ENCODE assay signal across 1 cellular context in the genomic region with DNA sequence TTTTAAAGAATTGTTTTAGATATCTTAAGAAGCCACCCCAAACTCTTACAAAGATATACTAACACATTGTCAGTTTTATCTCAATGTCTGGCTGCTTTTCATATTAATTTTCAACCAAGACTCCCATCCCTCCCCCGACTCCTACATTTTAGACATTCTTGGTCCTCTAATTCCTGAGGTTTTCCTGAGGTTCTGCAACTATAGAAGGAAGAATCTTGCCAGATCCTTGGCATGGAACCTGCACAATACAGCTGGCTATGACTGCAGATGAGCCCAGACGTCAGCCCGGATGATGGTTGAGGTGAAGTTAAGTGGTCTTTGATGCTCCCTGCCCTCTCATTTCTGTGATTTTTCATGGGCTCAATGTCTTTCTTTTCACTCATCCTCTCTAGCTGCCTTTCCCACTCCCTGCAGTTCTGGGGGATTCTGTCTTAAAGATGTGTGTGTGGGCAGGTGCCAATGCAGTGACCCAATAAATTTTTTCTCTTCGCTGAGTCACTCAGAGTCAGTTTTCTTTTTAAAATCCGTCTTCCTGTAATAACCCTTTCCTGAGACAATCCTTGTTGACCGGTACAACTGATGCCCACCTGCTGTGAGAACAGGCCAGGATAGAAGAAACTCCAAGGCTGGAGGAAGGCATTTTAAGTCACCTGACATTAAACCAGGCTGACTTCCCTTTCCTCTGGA.
TF ChIP-seq lines count a peak whose summit lies in the region.

No MANE protein-coding gene starts in this region.

TF ChIP-seq in WTC11, 78 proteins besides CTCF, POLR2A, EP300 and RAD21 (continued from another document):
- TF ChIP-seq JAZF1 (CRISPR knock-in tag; IDR thresholded peaks at IDR 0.05) (no peak), NR1H2 (CRISPR knock-in tag; IDR thresholded peaks at IDR 0.05) (no peak), ZNF396 (CRISPR knock-in tag; IDR thresholded peaks at IDR 0.05; ENCODE audit: borderline replicate concordance) (no peak), IRF2 (CRISPR knock-in tag; IDR thresholded peaks at IDR 0.05; ENCODE audit: borderline replicate concordance, low read depth) (no peak), CBFB (CRISPR knock-in tag; IDR thresholded peaks at IDR 0.05; ENCODE audit: low read depth) (no peak), ZBTB43 (CRISPR knock-in tag; IDR thresholded peaks at IDR 0.05) (no peak)
TF ChIP-seq in WTC11: peak in this region for 0.
